In genomic region chr1:84507887-84508286, GRCh38 we compare ENCODE assay signal across 1 cellular context. TPM values are rescaled to one million over a fixed set of nuclear protein-coding genes. Genes with fewer than 3 reads are reported as not detected.
"Had no signal": no experiment of that assay in that cellular context is flagged by ENCODE, and none has a peak within 500 bp of the region (broad histone marks: within the 10 kb centered on the region; RNA-seq: fewer than 3 reads in every experiment).

No MANE protein-coding gene starts in this region.

RNA-seq across cellular contexts. Expression of gene SPATA1, which starts 1.7 kb away (rescaled TPM):
- polyA plus RNA-seq: naive thymus-derived CD8-positive, alpha-beta T cell had no signal
